1 cellular context compared by ENCODE assay signal in the genomic region with DNA sequence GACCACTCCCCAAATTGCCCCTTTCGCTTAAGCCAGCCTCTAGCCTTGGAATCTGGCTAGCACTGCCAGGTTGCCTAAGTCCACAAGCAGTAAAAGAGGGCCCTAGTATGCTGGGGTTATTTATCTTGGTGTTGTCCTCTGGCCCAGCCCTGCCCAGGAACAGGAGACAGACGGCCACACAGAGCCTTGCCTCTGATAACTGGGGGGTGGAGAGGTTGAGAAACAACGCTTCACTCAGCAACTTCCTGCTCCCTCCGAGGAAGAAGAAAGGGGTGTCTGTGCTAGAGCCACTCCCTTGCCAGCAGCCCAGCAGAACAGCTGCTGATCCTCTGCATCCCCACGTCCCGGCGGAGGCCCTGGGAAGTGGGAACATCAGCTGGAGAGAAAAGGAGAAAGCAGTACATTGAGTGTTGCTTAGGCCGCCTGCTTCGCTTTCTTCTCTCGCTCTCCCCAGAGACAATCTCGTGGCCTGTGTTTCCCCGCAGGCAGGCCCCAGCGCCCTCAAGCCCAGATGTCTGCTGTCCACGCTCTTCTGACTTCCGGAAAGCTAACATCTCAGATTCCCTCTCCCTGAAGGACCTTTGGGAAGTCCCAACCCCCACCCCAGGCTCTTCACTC.
A peak's percentile ranks its signal among the peaks of the same experiment; 100 is the strongest.
TF ChIP-seq lines count a peak whose summit lies in the region.

No MANE protein-coding gene starts in this region.

TF ChIP-seq in K562, 482 proteins besides CTCF, POLR2A, EP300 and RAD21 (continued from another document and continues in another):
- TF ChIP-seq, protein P1, sequence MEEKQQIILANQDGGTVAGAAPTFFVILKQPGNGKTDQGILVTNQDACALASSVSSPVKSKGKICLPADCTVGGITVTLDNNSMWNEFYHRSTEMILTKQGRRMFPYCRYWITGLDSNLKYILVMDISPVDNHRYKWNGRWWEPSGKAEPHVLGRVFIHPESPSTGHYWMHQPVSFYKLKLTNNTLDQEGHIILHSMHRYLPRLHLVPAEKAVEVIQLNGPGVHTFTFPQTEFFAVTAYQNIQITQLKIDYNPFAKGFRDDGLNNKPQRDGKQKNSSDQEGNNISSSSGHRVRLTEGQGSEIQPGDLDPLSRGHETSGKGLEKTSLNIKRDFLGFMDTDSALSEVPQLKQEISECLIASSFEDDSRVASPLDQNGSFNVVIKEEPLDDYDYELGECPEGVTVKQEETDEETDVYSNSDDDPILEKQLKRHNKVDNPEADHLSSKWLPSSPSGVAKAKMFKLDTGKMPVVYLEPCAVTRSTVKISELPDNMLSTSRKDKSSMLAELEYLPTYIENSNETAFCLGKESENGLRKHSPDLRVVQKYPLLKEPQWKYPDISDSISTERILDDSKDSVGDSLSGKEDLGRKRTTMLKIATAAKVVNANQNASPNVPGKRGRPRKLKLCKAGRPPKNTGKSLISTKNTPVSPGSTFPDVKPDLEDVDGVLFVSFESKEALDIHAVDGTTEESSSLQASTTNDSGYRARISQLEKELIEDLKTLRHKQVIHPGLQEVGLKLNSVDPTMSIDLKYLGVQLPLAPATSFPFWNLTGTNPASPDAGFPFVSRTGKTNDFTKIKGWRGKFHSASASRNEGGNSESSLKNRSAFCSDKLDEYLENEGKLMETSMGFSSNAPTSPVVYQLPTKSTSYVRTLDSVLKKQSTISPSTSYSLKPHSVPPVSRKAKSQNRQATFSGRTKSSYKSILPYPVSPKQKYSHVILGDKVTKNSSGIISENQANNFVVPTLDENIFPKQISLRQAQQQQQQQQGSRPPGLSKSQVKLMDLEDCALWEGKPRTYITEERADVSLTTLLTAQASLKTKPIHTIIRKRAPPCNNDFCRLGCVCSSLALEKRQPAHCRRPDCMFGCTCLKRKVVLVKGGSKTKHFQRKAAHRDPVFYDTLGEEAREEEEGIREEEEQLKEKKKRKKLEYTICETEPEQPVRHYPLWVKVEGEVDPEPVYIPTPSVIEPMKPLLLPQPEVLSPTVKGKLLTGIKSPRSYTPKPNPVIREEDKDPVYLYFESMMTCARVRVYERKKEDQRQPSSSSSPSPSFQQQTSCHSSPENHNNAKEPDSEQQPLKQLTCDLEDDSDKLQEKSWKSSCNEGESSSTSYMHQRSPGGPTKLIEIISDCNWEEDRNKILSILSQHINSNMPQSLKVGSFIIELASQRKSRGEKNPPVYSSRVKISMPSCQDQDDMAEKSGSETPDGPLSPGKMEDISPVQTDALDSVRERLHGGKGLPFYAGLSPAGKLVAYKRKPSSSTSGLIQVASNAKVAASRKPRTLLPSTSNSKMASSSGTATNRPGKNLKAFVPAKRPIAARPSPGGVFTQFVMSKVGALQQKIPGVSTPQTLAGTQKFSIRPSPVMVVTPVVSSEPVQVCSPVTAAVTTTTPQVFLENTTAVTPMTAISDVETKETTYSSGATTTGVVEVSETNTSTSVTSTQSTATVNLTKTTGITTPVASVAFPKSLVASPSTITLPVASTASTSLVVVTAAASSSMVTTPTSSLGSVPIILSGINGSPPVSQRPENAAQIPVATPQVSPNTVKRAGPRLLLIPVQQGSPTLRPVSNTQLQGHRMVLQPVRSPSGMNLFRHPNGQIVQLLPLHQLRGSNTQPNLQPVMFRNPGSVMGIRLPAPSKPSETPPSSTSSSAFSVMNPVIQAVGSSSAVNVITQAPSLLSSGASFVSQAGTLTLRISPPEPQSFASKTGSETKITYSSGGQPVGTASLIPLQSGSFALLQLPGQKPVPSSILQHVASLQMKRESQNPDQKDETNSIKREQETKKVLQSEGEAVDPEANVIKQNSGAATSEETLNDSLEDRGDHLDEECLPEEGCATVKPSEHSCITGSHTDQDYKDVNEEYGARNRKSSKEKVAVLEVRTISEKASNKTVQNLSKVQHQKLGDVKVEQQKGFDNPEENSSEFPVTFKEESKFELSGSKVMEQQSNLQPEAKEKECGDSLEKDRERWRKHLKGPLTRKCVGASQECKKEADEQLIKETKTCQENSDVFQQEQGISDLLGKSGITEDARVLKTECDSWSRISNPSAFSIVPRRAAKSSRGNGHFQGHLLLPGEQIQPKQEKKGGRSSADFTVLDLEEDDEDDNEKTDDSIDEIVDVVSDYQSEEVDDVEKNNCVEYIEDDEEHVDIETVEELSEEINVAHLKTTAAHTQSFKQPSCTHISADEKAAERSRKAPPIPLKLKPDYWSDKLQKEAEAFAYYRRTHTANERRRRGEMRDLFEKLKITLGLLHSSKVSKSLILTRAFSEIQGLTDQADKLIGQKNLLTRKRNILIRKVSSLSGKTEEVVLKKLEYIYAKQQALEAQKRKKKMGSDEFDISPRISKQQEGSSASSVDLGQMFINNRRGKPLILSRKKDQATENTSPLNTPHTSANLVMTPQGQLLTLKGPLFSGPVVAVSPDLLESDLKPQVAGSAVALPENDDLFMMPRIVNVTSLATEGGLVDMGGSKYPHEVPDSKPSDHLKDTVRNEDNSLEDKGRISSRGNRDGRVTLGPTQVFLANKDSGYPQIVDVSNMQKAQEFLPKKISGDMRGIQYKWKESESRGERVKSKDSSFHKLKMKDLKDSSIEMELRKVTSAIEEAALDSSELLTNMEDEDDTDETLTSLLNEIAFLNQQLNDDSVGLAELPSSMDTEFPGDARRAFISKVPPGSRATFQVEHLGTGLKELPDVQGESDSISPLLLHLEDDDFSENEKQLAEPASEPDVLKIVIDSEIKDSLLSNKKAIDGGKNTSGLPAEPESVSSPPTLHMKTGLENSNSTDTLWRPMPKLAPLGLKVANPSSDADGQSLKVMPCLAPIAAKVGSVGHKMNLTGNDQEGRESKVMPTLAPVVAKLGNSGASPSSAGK (IDR thresholded peaks at IDR 0.05) = peak; percentile 91
- TF ChIP-seq ZC3H4 (CRISPR knock-in tag; IDR thresholded peaks at IDR 0.05; ENCODE audit: borderline replicate concordance) = no peak
- TF ChIP-seq, protein P2, sequence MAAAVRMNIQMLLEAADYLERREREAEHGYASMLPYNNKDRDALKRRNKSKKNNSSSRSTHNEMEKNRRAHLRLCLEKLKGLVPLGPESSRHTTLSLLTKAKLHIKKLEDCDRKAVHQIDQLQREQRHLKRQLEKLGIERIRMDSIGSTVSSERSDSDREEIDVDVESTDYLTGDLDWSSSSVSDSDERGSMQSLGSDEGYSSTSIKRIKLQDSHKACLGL (CRISPR knock-in tag; IDR thresholded peaks at IDR 0.05; ENCODE audit: borderline replicate concordance, poor library complexity, severe bottlenecking) = no peak
- TF ChIP-seq, protein P3, sequence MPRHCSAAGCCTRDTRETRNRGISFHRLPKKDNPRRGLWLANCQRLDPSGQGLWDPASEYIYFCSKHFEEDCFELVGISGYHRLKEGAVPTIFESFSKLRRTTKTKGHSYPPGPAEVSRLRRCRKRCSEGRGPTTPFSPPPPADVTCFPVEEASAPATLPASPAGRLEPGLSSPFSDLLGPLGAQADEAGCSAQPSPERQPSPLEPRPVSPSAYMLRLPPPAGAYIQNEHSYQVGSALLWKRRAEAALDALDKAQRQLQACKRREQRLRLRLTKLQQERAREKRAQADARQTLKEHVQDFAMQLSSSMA (CRISPR knock-in tag; IDR thresholded peaks at IDR 0.05) = no peak
- TF ChIP-seq IFI16 (CRISPR knock-in tag; IDR thresholded peaks at IDR 0.05) = no peak
- TF ChIP-seq BRCA1 (IDR thresholded peaks at IDR 0.05) = no peak
- TF ChIP-seq BRCA1 (CRISPR knock-in tag; IDR thresholded peaks at IDR 0.05) = no peak
- TF ChIP-seq MBD2 (IDR thresholded peaks at IDR 0.05; ENCODE audit: borderline replicate concordance, low read depth) = 0 out of 2 replicates have a peak, but pooled peaks have one; percentile 16
- no peak for TF ChIP-seq ZKSCAN3 (CRISPR knock-in tag; IDR thresholded peaks at IDR 0.05)
- TF ChIP-seq IRF2 (CRISPR knock-in tag; IDR thresholded peaks at IDR 0.05) = no peak
- TF ChIP-seq, protein P4, sequence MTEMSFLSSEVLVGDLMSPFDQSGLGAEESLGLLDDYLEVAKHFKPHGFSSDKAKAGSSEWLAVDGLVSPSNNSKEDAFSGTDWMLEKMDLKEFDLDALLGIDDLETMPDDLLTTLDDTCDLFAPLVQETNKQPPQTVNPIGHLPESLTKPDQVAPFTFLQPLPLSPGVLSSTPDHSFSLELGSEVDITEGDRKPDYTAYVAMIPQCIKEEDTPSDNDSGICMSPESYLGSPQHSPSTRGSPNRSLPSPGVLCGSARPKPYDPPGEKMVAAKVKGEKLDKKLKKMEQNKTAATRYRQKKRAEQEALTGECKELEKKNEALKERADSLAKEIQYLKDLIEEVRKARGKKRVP (CRISPR knock-in tag; IDR thresholded peaks at IDR 0.05) = peak; percentile 41; the same call in 1 of the 2 replicates
- peak; percentile 60; the same call in 1 of the 2 replicates for TF ChIP-seq BACH1 (tag; IDR thresholded peaks at IDR 0.05)
- no peak for TF ChIP-seq ILF3 (IDR thresholded peaks at IDR 0.05; ENCODE audit: borderline replicate concordance)
- no peak for TF ChIP-seq CREB3L1 (IDR thresholded peaks at IDR 0.05; ENCODE audit: borderline replicate concordance, low read depth)
- TF ChIP-seq HDAC3 (IDR thresholded peaks at IDR 0.05; ENCODE audit: borderline replicate concordance, partially characterized antibody) = no peak
- no peak for TF ChIP-seq XRCC3 (IDR thresholded peaks at IDR 0.05)
- peak; percentile 67 for TF ChIP-seq POLR2G (IDR thresholded peaks at IDR 0.05; ENCODE audit: low read depth, low read length)
- TF ChIP-seq, protein P5, sequence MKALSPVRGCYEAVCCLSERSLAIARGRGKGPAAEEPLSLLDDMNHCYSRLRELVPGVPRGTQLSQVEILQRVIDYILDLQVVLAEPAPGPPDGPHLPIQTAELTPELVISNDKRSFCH (CRISPR knock-in tag; IDR thresholded peaks at IDR 0.05) = no peak
- TF ChIP-seq, protein P5 (tag; IDR thresholded peaks at IDR 0.05) = peak; percentile 76
- no peak for TF ChIP-seq ZNF431 (CRISPR knock-in tag; IDR thresholded peaks at IDR 0.05)
- TF ChIP-seq ZNF699 (CRISPR knock-in tag; IDR thresholded peaks at IDR 0.05; ENCODE audit: insufficient replicate concordance) = no peak
- TF ChIP-seq POLR2B (IDR thresholded peaks at IDR 0.05; ENCODE audit: low read depth, partially characterized antibody) = peak; percentile 38
- no peak for TF ChIP-seq RBM34 (IDR thresholded peaks at IDR 0.05; ENCODE audit: borderline replicate concordance, insufficient read depth, low read length)
- TF ChIP-seq, protein P6, sequence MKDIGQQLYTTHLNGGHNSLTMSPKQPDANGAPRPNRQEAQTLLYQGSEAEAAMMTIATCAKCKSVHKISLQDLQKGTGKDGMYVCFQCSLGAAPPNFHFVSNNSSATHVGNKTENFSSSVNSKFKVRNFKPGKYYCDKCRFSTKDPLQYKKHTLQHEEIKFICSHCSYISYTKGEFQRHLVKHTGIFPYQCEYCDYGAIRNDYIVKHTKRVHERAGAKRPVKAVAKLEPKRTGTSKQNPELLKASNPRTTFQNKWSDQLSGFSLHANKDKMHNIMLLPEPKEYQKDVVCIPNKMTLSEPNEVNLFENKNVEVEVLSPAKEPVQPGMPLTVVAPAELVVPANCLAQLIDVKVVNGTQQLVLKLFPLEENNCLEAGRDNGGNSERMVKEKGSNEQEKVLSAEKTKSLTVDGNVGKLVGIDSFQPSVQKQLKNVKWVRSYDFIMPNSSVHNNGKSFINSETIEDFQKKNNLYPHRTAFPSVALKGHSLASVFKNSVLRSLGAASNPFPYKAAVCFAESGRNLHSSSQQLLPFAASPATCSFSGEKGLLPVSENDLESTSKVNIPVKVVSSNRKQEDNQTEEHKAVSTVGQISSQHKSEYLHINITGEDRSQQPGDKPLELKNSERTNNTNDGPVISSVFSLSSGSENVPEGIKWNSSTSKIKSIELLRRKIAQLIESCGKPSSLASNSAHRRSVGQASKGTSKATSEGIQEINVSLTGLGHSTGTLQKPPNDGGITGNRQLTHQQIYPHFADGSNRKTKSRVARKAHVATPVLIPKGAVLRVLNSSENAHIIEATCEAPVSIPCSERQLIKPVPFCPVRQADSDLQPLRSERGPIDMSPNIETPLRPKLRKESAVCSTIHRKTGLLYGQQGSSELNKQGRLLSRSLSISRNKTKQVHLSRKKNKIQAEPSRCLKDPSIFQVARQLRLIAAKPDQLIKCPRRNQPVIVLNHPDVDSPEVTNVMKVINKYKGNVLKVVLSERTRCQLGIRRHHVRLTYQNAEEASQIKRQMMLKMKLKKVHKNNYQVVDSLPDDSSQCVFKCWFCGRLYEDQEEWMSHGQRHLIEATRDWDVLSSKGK (CRISPR knock-in tag; IDR thresholded peaks at IDR 0.05) = no peak
- TF ChIP-seq, protein P7, sequence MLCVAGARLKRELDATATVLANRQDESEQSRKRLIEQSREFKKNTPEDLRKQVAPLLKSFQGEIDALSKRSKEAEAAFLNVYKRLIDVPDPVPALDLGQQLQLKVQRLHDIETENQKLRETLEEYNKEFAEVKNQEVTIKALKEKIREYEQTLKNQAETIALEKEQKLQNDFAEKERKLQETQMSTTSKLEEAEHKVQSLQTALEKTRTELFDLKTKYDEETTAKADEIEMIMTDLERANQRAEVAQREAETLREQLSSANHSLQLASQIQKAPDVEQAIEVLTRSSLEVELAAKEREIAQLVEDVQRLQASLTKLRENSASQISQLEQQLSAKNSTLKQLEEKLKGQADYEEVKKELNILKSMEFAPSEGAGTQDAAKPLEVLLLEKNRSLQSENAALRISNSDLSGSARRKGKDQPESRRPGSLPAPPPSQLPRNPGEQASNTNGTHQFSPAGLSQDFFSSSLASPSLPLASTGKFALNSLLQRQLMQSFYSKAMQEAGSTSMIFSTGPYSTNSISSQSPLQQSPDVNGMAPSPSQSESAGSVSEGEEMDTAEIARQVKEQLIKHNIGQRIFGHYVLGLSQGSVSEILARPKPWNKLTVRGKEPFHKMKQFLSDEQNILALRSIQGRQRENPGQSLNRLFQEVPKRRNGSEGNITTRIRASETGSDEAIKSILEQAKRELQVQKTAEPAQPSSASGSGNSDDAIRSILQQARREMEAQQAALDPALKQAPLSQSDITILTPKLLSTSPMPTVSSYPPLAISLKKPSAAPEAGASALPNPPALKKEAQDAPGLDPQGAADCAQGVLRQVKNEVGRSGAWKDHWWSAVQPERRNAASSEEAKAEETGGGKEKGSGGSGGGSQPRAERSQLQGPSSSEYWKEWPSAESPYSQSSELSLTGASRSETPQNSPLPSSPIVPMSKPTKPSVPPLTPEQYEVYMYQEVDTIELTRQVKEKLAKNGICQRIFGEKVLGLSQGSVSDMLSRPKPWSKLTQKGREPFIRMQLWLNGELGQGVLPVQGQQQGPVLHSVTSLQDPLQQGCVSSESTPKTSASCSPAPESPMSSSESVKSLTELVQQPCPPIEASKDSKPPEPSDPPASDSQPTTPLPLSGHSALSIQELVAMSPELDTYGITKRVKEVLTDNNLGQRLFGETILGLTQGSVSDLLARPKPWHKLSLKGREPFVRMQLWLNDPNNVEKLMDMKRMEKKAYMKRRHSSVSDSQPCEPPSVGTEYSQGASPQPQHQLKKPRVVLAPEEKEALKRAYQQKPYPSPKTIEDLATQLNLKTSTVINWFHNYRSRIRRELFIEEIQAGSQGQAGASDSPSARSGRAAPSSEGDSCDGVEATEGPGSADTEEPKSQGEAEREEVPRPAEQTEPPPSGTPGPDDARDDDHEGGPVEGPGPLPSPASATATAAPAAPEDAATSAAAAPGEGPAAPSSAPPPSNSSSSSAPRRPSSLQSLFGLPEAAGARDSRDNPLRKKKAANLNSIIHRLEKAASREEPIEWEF (CRISPR knock-in tag; IDR thresholded peaks at IDR 0.05) = no peak
- peak; percentile 73 for TF ChIP-seq ZFP36 (IDR thresholded peaks at IDR 0.05; ENCODE audit: low read depth, low read length, partially characterized antibody)
- TF ChIP-seq ZNF589 (CRISPR knock-in tag; IDR thresholded peaks at IDR 0.05; ENCODE audit: low read depth) = no peak
